In the genomic region with DNA sequence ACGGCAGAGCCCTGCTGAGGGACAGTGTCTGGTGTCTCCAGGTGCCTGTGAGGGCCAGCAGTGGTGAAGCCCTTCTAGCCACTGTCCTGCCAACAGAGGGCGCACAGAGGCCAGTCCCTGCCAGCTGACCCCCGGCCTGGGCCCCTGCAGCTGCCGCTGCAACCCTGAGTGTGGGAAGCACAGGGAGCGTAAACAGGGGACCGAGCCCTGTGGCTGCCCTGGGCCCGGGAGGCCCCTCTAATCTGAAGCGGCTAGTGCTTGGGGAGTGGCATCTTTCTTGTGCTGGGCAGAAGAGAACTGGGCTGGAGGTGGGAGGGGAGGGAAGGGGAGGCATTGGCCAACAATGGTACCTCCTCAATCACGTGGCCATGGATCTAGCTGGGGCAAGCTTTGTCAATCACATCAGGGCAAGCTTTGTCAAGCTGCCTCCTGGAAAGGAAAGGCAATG, we compare ENCODE assay signal across 8 cellular contexts. TPM values are rescaled to one million over a fixed set of nuclear protein-coding genes. Genes with fewer than 3 reads are reported as not detected.
DNase-seq lines count a peak whose midpoint lies in the region; ATAC-seq, FAIRE-seq and TF ChIP-seq lines count a peak whose summit lies in the region.

No MANE protein-coding gene starts in this region.

- no peak overlapping the region for H3K27ac Mint-ChIP-seq in stimulated activated naive B cell treated with anti-CD40 and anti-IgM and Interleukin-4, amounts not matched to agents 10 μg/mL and 1 μg/mL and 100 μg/mL, for 72 hours

- intact Hi-C loops in breast epithelium (cut with DNase I; ENCODE audit: low total_unique reads): no loop called here
- intact Hi-C loops in kidney (cut with DNase I): no loop called here

- no peaks in the 10 kb centered on the region for H3K9me3 Mint-ChIP-seq in stimulated activated naive B cell treated with anti-CD40 and anti-IgM and Interleukin-4, amounts not matched to agents 10 μg/mL and 1 μg/mL and 100 μg/mL, for 72 hours

- ATAC-seq in GM18909 (IDR thresholded peaks at IDR 0.05; ENCODE audit: poor library complexity, unreplicated experiment) (peak; percentile 41), GM21576 (IDR thresholded peaks at IDR 0.05; ENCODE audit: unreplicated experiment) (no peak)
- peak; percentile 23 to 38 for ATAC-seq in stimulated activated naive B cell treated with anti-CD40 and anti-IgM and Interleukin-4, amounts not matched to agents 10 μg/mL and 1 μg/mL and 100 μg/mL, for 72 hours (replicated peaks)

- H3K9me3 ChIP-seq in breast epithelium: no peaks in the 10 kb centered on the region
- H3K9me3 ChIP-seq in kidney (ENCODE audit: control insufficient read depth in 1 of 2, low read length in 2 of 2): no peaks in the 10 kb centered on the region

- H3K27me3 ChIP-seq in breast epithelium: no peaks in the 10 kb centered on the region

- no peak for TF ChIP-seq POLR2A in breast epithelium (IDR thresholded peaks at IDR 0.05)

- peaks cover 3 to 6% of the 10 kb centered on the region in 2 donors for H3K36me3 Mint-ChIP-seq in stimulated activated naive B cell treated with anti-CD40 and anti-IgM and Interleukin-4, amounts not matched to agents 10 μg/mL and 1 μg/mL and 100 μg/mL, for 72 hours

- H3K4me1 Mint-ChIP-seq in stimulated activated naive B cell treated with anti-CD40 and anti-IgM and Interleukin-4, amounts not matched to agents 10 μg/mL and 1 μg/mL and 100 μg/mL, for 72 hours: peaks cover 21 to 38% of the 10 kb centered on the region in 2 donors

- H3K36me3 ChIP-seq in breast epithelium: no peaks in the 10 kb centered on the region
- peaks cover 0 to 2% of the 10 kb centered on the region in 2 donors for H3K36me3 ChIP-seq in kidney (ENCODE audit: control insufficient read depth in 1 of 2, insufficient read depth in 2 of 2, low read length in 2 of 2)

- peak overlapping the region; percentile 28 to 32 for H3K9ac ChIP-seq in kidney (ENCODE audit: low read length in 2 of 2)

- H3K4me3 ChIP-seq in AG09309 (ENCODE audit: control insufficient read depth, low read depth, low read length) (no peak overlapping the region), breast epithelium (peak overlapping the region in 1 of 3 donors; percentile 43), kidney (ENCODE audit: low read length in 2 of 2) (no peak overlapping the region)

- TF ChIP-seq CTCF in AG09309 (IDR thresholded peaks at IDR 0.05; ENCODE audit: control insufficient read depth, insufficient read depth, low read depth, low read length, missing control alignments) (peak; percentile 77), breast epithelium (IDR thresholded peaks at IDR 0.05) (peak in 2 of 3 donors; percentile 42 to 46), kidney (IDR thresholded peaks at IDR 0.05; ENCODE audit: borderline replicate concordance, extremely low read depth, insufficient read depth) (peak; percentile 66)

- H3K4me3 Mint-ChIP-seq in stimulated activated naive B cell treated with anti-CD40 and anti-IgM and Interleukin-4, amounts not matched to agents 10 μg/mL and 1 μg/mL and 100 μg/mL, for 72 hours: no peak overlapping the region

- no peaks in the 10 kb centered on the region for H3K27me3 Mint-ChIP-seq in stimulated activated naive B cell treated with anti-CD40 and anti-IgM and Interleukin-4, amounts not matched to agents 10 μg/mL and 1 μg/mL and 100 μg/mL, for 72 hours

- DNase-seq in AG09309 (ENCODE audit: low read depth): no peak
- peak; percentile 2 for DNase-seq in NCI-H526 treated with DMSO at 0.1 percent for 48 hours (lab: John Stamatoyannopoulos, UW)
- DNase-seq in breast epithelium (ENCODE audit: low spot score in 2 of 2): peak in 1 of 2 donors; percentile 65
- peak; percentile 85 for DNase-seq in kidney
- DNase-seq in stimulated activated naive B cell treated with anti-CD40 and anti-IgM and Interleukin-4, amounts not matched to agents 10 μg/mL and 1 μg/mL and 100 μg/mL, for 72 hours: no peak
- DNase-seq in HPDE6-E6E7 (ENCODE audit: extremely low spot score): no peak

- FAIRE-seq in kidney (lab: Jason Lieb, UNC): no peak

- H3K4me1 ChIP-seq in breast epithelium (peaks cover 13 to 26% of the 10 kb centered on the region in 2 donors), kidney (ENCODE audit: control insufficient read depth in 1 of 2, insufficient read depth in 1 of 2, low read depth in 1 of 2, low read length in 2 of 2) (peaks cover 54 to 55% of the 10 kb centered on the region in 2 donors)

- H3K27ac ChIP-seq in breast epithelium: peak overlapping the region; percentile 68
- peak overlapping the region; percentile 49 to 51 for H3K27ac ChIP-seq in kidney (ENCODE audit: low read depth in 2 of 2, low read length in 2 of 2)

RNA-seq across cellular contexts. Expression of a gene that starts 34.6 kb away (rescaled TPM):
- total RNA-seq in breast epithelium: 100 to 1,000 TPM in 1 of 3 donors, 10 to 100 TPM in 2; 74.6 to 128 (median 88.8) TPM
- total RNA-seq in kidney: 198 TPM
- 160 TPM for polyA plus RNA-seq in kidney (ENCODE audit: insufficient read depth, low read depth, low replicate concordance)

RNA-seq across cellular contexts. Expression of a gene that starts 35.3 kb away (rescaled TPM):
- total RNA-seq in breast epithelium (1 to 10 TPM; 5.1 to 7.3 (median 5.9) TPM), kidney (16.3 TPM)
- polyA plus RNA-seq in kidney (ENCODE audit: insufficient read depth, low read depth, low replicate concordance): 28.8 TPM

RNA-seq across cellular contexts. Expression of a gene that starts 35.6 kb away (rescaled TPM):
- total RNA-seq in breast epithelium (10 to 100 TPM in 1 of 3 donors, 1 to 10 TPM in 2; 3.8 to 10.4 (median 4.9) TPM), kidney (17.3 TPM)
- 72.1 TPM for polyA plus RNA-seq in kidney (ENCODE audit: insufficient read depth, low read depth, low replicate concordance)

Comparison
In these comparisons a context has a peak if more than half of its experiments do, and no peak if none do; other contexts are left out.
1. DNase-seq: peak in NCI-H526 treated with DMSO at 0.1 percent for 48 hours (single experiment) and kidney (single experiment); none in AG09309 (single experiment), stimulated activated naive B cell treated with anti-CD40 and anti-IgM and Interleukin-4, amounts not matched to agents 10 μg/mL and 1 μg/mL and 100 μg/mL, for 72 hours (single experiment) and HPDE6-E6E7 (single experiment).
2. Peak in every context shown above with its lines, with median percentiles within 50 percentile points of each other: CTCF ChIP-seq.